In genomic region chr4:65698631-65699030, GRCh38 we compare ENCODE assay signal across 25 cellular contexts. TPM values are rescaled to one million over a fixed set of nuclear protein-coding genes. Genes with fewer than 3 reads are reported as not detected.
"Had no signal": no experiment of that assay in that cellular context is flagged by ENCODE, and none has a peak within 500 bp of the region (broad histone marks: within the 10 kb centered on the region; RNA-seq: fewer than 3 reads in every experiment).

No MANE protein-coding gene starts in this region.

- H3K9me3 ChIP-seq: stomach, suprapubic skin, testis, thoracic aorta, thyroid gland, tibial artery, tibial nerve, transverse colon, upper lobe of left lung, upper lobe of right lung, uterus, vagina had no signal

- DNase-seq: stimulated activated CD4-positive, alpha-beta T cell treated with anti-CD3 and anti-CD28 coated beads, Interleukin-2, amount 100 ng/mL, for 48 hours; stimulated activated CD4-positive, alpha-beta T cell treated with anti-CD3 and anti-CD28 coated beads, Interleukin-4, amount 100 ng/mL, for 1 hour; stimulated activated CD4-positive, alpha-beta T cell treated with anti-CD3 and anti-CD28 coated beads, Interleukin-4, amount 100 ng/mL, for 24 hours; stimulated activated CD4-positive, alpha-beta T cell treated with anti-CD3 and anti-CD28 coated beads, Interleukin-4, amount 100 ng/mL, for 4 hours; stimulated activated CD8-positive, alpha-beta memory T cell treated with anti-CD3 and anti-CD28 coated beads, Interleukin-4, amount 100 ng/mL, for 48 hours; stimulated activated naive B cell treated with anti-CD40 and anti-IgM and Interleukin-4, amounts not matched to agents 10 μg/mL and 1 μg/mL and 100 μg/mL, for 72 hours; stimulated activated naive CD4-positive, alpha-beta T cell; stimulated activated naive CD4-positive, alpha-beta T cell treated with Interleukin-2 at 50 U/mL for 16 hours; stimulated activated naive CD8-positive, alpha-beta T cell treated with anti-CD3 and anti-CD28 coated beads, Interleukin-15, amount 100 ng/mL, for 72 hours; stimulated activated naive CD8-positive, alpha-beta T cell treated with anti-CD3 and anti-CD28 coated beads, Interleukin-15, Interleukin-2, amounts not matched to agents 100 U/mL and 50 U/mL, for 24 hours; stomach; substantia nigra; testis; thyroid gland; tibial artery; transverse colon; trophoblast cell; upper lobe of left lung; upper lobe of right lung; uterus had no signal

- H3K4me1 ChIP-seq: stomach, suprapubic skin, testis, thyroid gland, tibial artery, tibial nerve, transverse colon, upper lobe of left lung, upper lobe of right lung, uterus, vagina had no signal

- H3K27ac ChIP-seq: stomach, suprapubic skin, testis, thoracic aorta, thyroid gland, tibial artery, tibial nerve, transverse colon, upper lobe of left lung, upper lobe of right lung, uterus, vagina had no signal

- H3K27me3 ChIP-seq: stomach, suprapubic skin, testis, thyroid gland, tibial artery, transverse colon, upper lobe of left lung, upper lobe of right lung, uterus, vagina had no signal

- H3K36me3 ChIP-seq: stomach, suprapubic skin, thoracic aorta, thyroid gland, tibial artery, tibial nerve, transverse colon, upper lobe of left lung, upper lobe of right lung, uterus, vagina had no signal

- H3K4me3 ChIP-seq: stomach, suprapubic skin, testis, thoracic aorta, thyroid gland, tibial artery, tibial nerve, transverse colon, upper lobe of left lung, upper lobe of right lung, uterus, vagina had no signal

RNA-seq across cellular contexts. Expression of gene EPHA5, which starts 28.3 kb away (rescaled TPM):
- total RNA-seq: ureter had no signal
